25 cellular contexts compared by ENCODE assay signal in genomic region chr14:101276309-101277091, GRCh38.
DNase-seq lines count a peak whose midpoint lies in the region; FAIRE-seq and TF ChIP-seq lines count a peak whose summit lies in the region.
"Had no signal": no experiment of that assay in that cellular context is flagged by ENCODE, and none has a peak within 500 bp of the region (broad histone marks: within the 10 kb centered on the region; RNA-seq: fewer than 3 reads in every experiment).

No MANE protein-coding gene starts in this region.

- H3K36me3 ChIP-seq in A673 (ENCODE audit: insufficient read depth, low read length, poor library complexity, severe bottlenecking) (no peaks in the 10 kb centered on the region), astrocyte (ENCODE audit: insufficient read depth, low read length) (no peaks in the 10 kb centered on the region)
- H3K36me3 ChIP-seq: Peyer's patch had no signal

- H3K9ac ChIP-seq in astrocyte (ENCODE audit: low read length) = no peak overlapping the region
- H3K9ac ChIP-seq: GM23248, SK-N-SH had no signal

- H3K27me3 Mint-ChIP-seq in astrocyte (ENCODE audit: low read depth, unreplicated experiment) = no peaks in the 10 kb centered on the region

- H2AFZ ChIP-seq in astrocyte (ENCODE audit: low read depth, low read length) = no peak overlapping the region
- H2AFZ ChIP-seq: GM23248 had no signal

- no peaks in the 10 kb centered on the region for H3K36me3 Mint-ChIP-seq in astrocyte (ENCODE audit: low read depth, unreplicated experiment)

- H3K27ac Mint-ChIP-seq in astrocyte (ENCODE audit: unreplicated experiment) = no peak overlapping the region

- H3K9me3 ChIP-seq in A673 (ENCODE audit: low read depth, low read length, poor library complexity, severe bottlenecking) = no peaks in the 10 kb centered on the region
- H3K9me3 ChIP-seq in astrocyte (ENCODE audit: insufficient read depth, low read depth, low read length) = no peaks in the 10 kb centered on the region
- H3K9me3 ChIP-seq: Peyer's patch, SK-N-SH had no signal

- no peak overlapping the region for H3K4me3 ChIP-seq in A673 (ENCODE audit: low read depth, low read length, poor library complexity, severe bottlenecking)
- no peak overlapping the region for H3K4me3 ChIP-seq in astrocyte (ENCODE audit: insufficient read depth, low read depth, low read length)
- H3K4me3 ChIP-seq: GM23248, Peyer's patch had no signal

- DNase-seq in A673 (ENCODE audit: low spot score) = peak; percentile 34
- DNase-seq in NCI-H69 (lab: John Stamatoyannopoulos, UW) = peak; percentile 39
- peak; percentile 67 for DNase-seq in astrocyte (ENCODE audit: low read depth)
- peak; percentile 10 for DNase-seq in glomerular endothelial cell (ENCODE audit: extremely low read depth, low read depth, low spot score)
- no peak for DNase-seq in NCI-H510A treated with DMSO at 0.1 percent for 48 hours (lab: John Stamatoyannopoulos, UW)
- DNase-seq in NCI-H446 (lab: John Stamatoyannopoulos, UW) = no peak
- DNase-seq in cerebellar cortex (ENCODE audit: low spot score) = no peak
- no peak for DNase-seq in posterior cingulate gyrus
- DNase-seq: 8988T, DMS153, DND-41, GM23248, HCEC 1CT, IMR-90, KG1, MM.1S, NCI-H2029, NCI-H524, NCI-H82, Peyer's patch, SIG-M5, SK-N-SH, SW 1271 had no signal

- H3K9me3 Mint-ChIP-seq in astrocyte (ENCODE audit: unreplicated experiment) = peaks cover 2% of the 10 kb centered on the region

- POLR2A ChIA-PET in A673 (lab: Charles Lee; ENCODE audit: low non-redundant PET) = no interaction called here

- H4K20me1 ChIP-seq in astrocyte (ENCODE audit: insufficient read depth, low read length) = no peaks in the 10 kb centered on the region

- H3K4me1 ChIP-seq in A673 (ENCODE audit: insufficient read depth, low read length, poor library complexity, severe bottlenecking) (no peaks in the 10 kb centered on the region), astrocyte (ENCODE audit: insufficient read depth, low read length) (no peaks in the 10 kb centered on the region)
- H3K4me1 ChIP-seq: Peyer's patch had no signal

- H3K79me2 ChIP-seq in astrocyte (ENCODE audit: insufficient read depth, low read length) = no peaks in the 10 kb centered on the region

- H3K4me3 Mint-ChIP-seq in astrocyte (ENCODE audit: unreplicated experiment) = no peak overlapping the region

- no peak for FAIRE-seq in astrocyte (lab: Jason Lieb, UNC)
- FAIRE-seq: GM12892, GM19239 had no signal

- no peak overlapping the region for H3K4me2 ChIP-seq in astrocyte (ENCODE audit: low read length)
- H3K4me2 ChIP-seq: SK-N-SH had no signal

- H3K4me1 Mint-ChIP-seq in astrocyte (ENCODE audit: low read depth, unreplicated experiment) = peaks cover 7% of the 10 kb centered on the region

- no TSS peak for BruUV-seq in A673 (replicated peaks; lab: Mats Ljungman, UMichigan)

- intact Hi-C loops in A673 (cut with micrococcal nuclease; ENCODE audit: unreplicated experiment) = no loop called here
- intact Hi-C loops in posterior cingulate gyrus (cut with DNase I) = no loop called here

- H3K27me3 ChIP-seq in A673 (replicated peaks; ENCODE audit: insufficient read depth, low read depth, low read length, poor library complexity) = no peaks in the 10 kb centered on the region
- H3K27me3 ChIP-seq in astrocyte (ENCODE audit: insufficient read depth, low read length) = peaks cover 4% of the 10 kb centered on the region
- H3K27me3 ChIP-seq: Peyer's patch had no signal

- TF ChIP-seq CTCF in A673 (conservative IDR thresholded peaks at IDR 0.05; ENCODE audit: low read depth, low read length) = no peak
- TF ChIP-seq CTCF in astrocyte (IDR thresholded peaks at IDR 0.05; ENCODE audit: insufficient read depth, low read depth, low read length) = no peak

- H3K27ac ChIP-seq in A673 (ENCODE audit: low read depth, low read length, poor library complexity, severe bottlenecking) = no peak overlapping the region
- H3K27ac ChIP-seq in astrocyte (ENCODE audit: low read depth, low read length) = no peak overlapping the region
- H3K27ac ChIP-seq: GM23248, Peyer's patch had no signal

- CTCF ChIA-PET in A673 (lab: Charles Lee) = no interaction called here

Comparison
In these comparisons a context has a peak if more than half of its experiments do, and no peak if none do; other contexts are left out.
1. DNase-seq: peak in A673 (single experiment), NCI-H69 (single experiment), astrocyte (single experiment) and glomerular endothelial cell (single experiment); none in NCI-H510A treated with DMSO at 0.1 percent for 48 hours (single experiment), NCI-H446 (0 of 2), cerebellar cortex (single experiment) and posterior cingulate gyrus (0 of 10).